In the genomic region with DNA sequence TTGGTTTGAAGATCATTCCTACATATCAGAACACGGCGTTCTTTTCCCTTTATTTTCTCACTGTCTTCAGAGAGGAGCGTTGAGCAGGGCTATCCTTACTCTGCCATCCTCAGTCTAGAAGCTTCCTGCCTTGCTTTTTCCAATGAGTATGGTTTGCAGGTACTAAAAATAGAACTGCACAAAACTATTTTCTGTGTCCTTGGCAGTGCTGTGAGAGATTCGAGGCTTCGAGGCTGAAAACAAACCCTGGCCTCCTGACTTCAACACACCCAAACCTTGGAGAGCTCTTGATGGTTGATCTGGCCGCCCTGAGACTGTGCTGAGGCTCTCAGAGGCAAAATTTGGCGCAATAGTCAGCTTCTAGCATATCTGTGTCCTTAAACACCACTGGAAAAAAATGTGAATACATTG, we compare ENCODE assay signal across 18 cellular contexts.
DNase-seq lines count a peak whose midpoint lies in the region; ATAC-seq, FAIRE-seq and TF ChIP-seq lines count a peak whose summit lies in the region.
"Had no signal": no experiment of that assay in that cellular context is flagged by ENCODE, and none has a peak within 500 bp of the region (broad histone marks: within the 10 kb centered on the region; RNA-seq: fewer than 3 reads in every experiment).

No MANE protein-coding gene starts in this region.

- no peak for FAIRE-seq in astrocyte (lab: Jason Lieb, UNC)
- FAIRE-seq in H54 (lab: Jason Lieb, UNC), result no peak
- FAIRE-seq: GM12891 had no signal

- peaks cover 17% of the 10 kb centered on the region for H3K36me3 Mint-ChIP-seq in astrocyte (ENCODE audit: low read depth, unreplicated experiment)
- H3K36me3 Mint-ChIP-seq: memory B cell had no signal

- peak overlapping the region; percentile 28 for H3K27ac Mint-ChIP-seq in astrocyte (ENCODE audit: unreplicated experiment)
- H3K27ac Mint-ChIP-seq: activated CD4-positive, alpha-beta memory T cell treated with anti-CD3 and anti-CD28 coated beads, Interleukin-2, amount 10 ng/mL, durations not matched to agents 7 days and 5 days; IgD-negative memory B cell; memory B cell had no signal

- intact Hi-C loops in left ventricle myocardium superior (cut with micrococcal nuclease) (no loop called here), gastrocnemius medialis (cut with DNase I; ENCODE audit: low total_unique reads) (no loop called here)

- no peak overlapping the region for H3K27ac ChIP-seq in astrocyte (ENCODE audit: low read depth, low read length)
- peak overlapping the region; percentile 7 to 52 (median 9) for H3K27ac ChIP-seq in gastrocnemius medialis

- H3K27me3 ChIP-seq in astrocyte (ENCODE audit: insufficient read depth, low read length), result no peaks in the 10 kb centered on the region
- H3K27me3 ChIP-seq in gastrocnemius medialis, result no peaks in the 10 kb centered on the region

- TF ChIP-seq CTCF in astrocyte (IDR thresholded peaks at IDR 0.05; ENCODE audit: insufficient read depth, low read depth, low read length), result no peak
- TF ChIP-seq CTCF in gastrocnemius medialis (IDR thresholded peaks at IDR 0.05 in 4 of 5, conservative IDR thresholded peaks at IDR 0.05 in 1 of 5), result no peak

- H4K20me1 ChIP-seq in astrocyte (ENCODE audit: insufficient read depth, low read length), result peaks cover 15% of the 10 kb centered on the region

- in situ Hi-C loops in gastrocnemius medialis (cut with MboI; ENCODE audit: low sequenced_read_pairs in 4 of 4), result loop anchor here in 3 of 4 donors (10.0 to 25.0 kb wide), 3 partner anchors 270 to 510 kb away; no protein-coding TSS in a partner anchor

- H3K9me3 Mint-ChIP-seq in astrocyte (ENCODE audit: unreplicated experiment), result no peaks in the 10 kb centered on the region
- H3K9me3 Mint-ChIP-seq: activated CD4-positive, alpha-beta memory T cell treated with anti-CD3 and anti-CD28 coated beads, Interleukin-2, amount 10 ng/mL, durations not matched to agents 7 days and 5 days; IgD-negative memory B cell; memory B cell; neural crest cell had no signal

- DNase-seq in EH (ENCODE audit: low read depth), result peak; percentile 39
- DNase-seq in astrocyte (ENCODE audit: low read depth), result peak; percentile 19
- no peak for DNase-seq in left ventricle myocardium superior
- DNase-seq in gastrocnemius medialis, result no peak
- DNase-seq in H54 (ENCODE audit: insufficient read length, low spot score), result no peak
- DNase-seq: activated CD4-positive, alpha-beta memory T cell treated with anti-CD3 and anti-CD28 coated beads, Interleukin-2, amount 10 ng/mL, durations not matched to agents 7 days and 5 days; anterior cingulate cortex; dermis blood vessel endothelial cell; erythroblast; GDM1; NCI-H187 treated with DMSO at 0.1 percent for 48 hours had no signal

- no peaks in the 10 kb centered on the region for H3K9me3 ChIP-seq in astrocyte (ENCODE audit: insufficient read depth, low read depth, low read length)
- H3K9me3 ChIP-seq in gastrocnemius medialis, result no peaks in the 10 kb centered on the region

- no peak overlapping the region for H3K9ac ChIP-seq in astrocyte (ENCODE audit: low read length)

- H3K4me2 ChIP-seq in astrocyte (ENCODE audit: low read length), result no peak overlapping the region

- H2AFZ ChIP-seq in astrocyte (ENCODE audit: low read depth, low read length), result no peak overlapping the region

- H3K4me1 ChIP-seq in astrocyte (ENCODE audit: insufficient read depth, low read length) (no peaks in the 10 kb centered on the region), gastrocnemius medialis (peaks cover 15 to 24% of the 10 kb centered on the region in 2 donors)

- no peaks in the 10 kb centered on the region for H3K27me3 Mint-ChIP-seq in astrocyte (ENCODE audit: low read depth, unreplicated experiment)
- H3K27me3 Mint-ChIP-seq: activated CD4-positive, alpha-beta memory T cell treated with anti-CD3 and anti-CD28 coated beads, Interleukin-2, amount 10 ng/mL, durations not matched to agents 7 days and 5 days; IgD-negative memory B cell; memory B cell had no signal

- no peaks in the 10 kb centered on the region for H3K79me2 ChIP-seq in astrocyte (ENCODE audit: insufficient read depth, low read length)

- H3K4me1 Mint-ChIP-seq in astrocyte (ENCODE audit: low read depth, unreplicated experiment), result peaks cover 19% of the 10 kb centered on the region

- no peak overlapping the region for H3K4me3 Mint-ChIP-seq in astrocyte (ENCODE audit: unreplicated experiment)
- H3K4me3 Mint-ChIP-seq: activated CD4-positive, alpha-beta memory T cell treated with anti-CD3 and anti-CD28 coated beads, Interleukin-2, amount 10 ng/mL, durations not matched to agents 7 days and 5 days; IgD-negative memory B cell; memory B cell; neural crest cell had no signal

- H3K36me3 ChIP-seq in astrocyte (ENCODE audit: insufficient read depth, low read length) (peaks cover 18% of the 10 kb centered on the region), gastrocnemius medialis (peaks cover 0 to 2% of the 10 kb centered on the region in 2 donors)

- H3K4me3 ChIP-seq in astrocyte (ENCODE audit: insufficient read depth, low read depth, low read length) (no peak overlapping the region), gastrocnemius medialis (no peak overlapping the region)

- TF ChIP-seq POLR2A in gastrocnemius medialis (IDR thresholded peaks at IDR 0.05), result no peak
- no peak for TF ChIP-seq POLR2A in H54 (IDR thresholded peaks at IDR 0.05; ENCODE audit: low read depth, low read length)

- ATAC-seq in left ventricle myocardium superior (peak; percentile 21), gastrocnemius medialis (peak; percentile 44 to 45), esophagus mucosa (no peak), GM19035 (IDR thresholded peaks at IDR 0.05; ENCODE audit: unreplicated experiment) (no peak), HG03025 (IDR thresholded peaks at IDR 0.05; ENCODE audit: low FRiP score, unreplicated experiment) (no peak)

Comparison
In these comparisons a context has a peak if more than half of its experiments do, and no peak if none do; other contexts are left out.
1. DNase-seq: peak in EH (single experiment) and astrocyte (single experiment); none in left ventricle myocardium superior (single experiment), gastrocnemius medialis (0 of 2) and H54 (single experiment).
2. ATAC-seq: peak in left ventricle myocardium superior (single experiment) and gastrocnemius medialis (2 of 2); none in esophagus mucosa (single experiment), GM19035 (single experiment) and HG03025 (single experiment).